In genomic region chrY:24824184-24824879, GRCh38 we compare ENCODE assay signal across 11 cellular contexts. TPM values are rescaled to one million over a fixed set of nuclear protein-coding genes. Genes with fewer than 3 reads are reported as not detected.
A peak's percentile ranks its signal among the peaks of the same experiment; 100 is the strongest.
DNase-seq lines count a peak whose midpoint lies in the region; ATAC-seq lines count a peak whose summit lies in the region.
"Not testable (repeated sequence)": the region's sequence is repeated elsewhere in the genome, so short reads cannot be mapped to it uniquely, and the experiment has no call there.
"Had no signal": no experiment of that assay in that cellular context is flagged by ENCODE, and none has a peak within 500 bp of the region (broad histone marks: within the 10 kb centered on the region; RNA-seq: fewer than 3 reads in every experiment).

No MANE protein-coding gene starts in this region.

- ATAC-seq in left lobe of liver = peak; percentile 76

- not testable (repeated sequence) for DNase-seq in left lobe of liver (ENCODE audit: low spot score)

RNA-seq across cellular contexts. Expression of gene DAZ4, which starts 9.4 kb away (rescaled TPM):
- not detected for total RNA-seq in left lobe of liver
- total RNA-seq: A172; A673; B cell; Caco-2; Calu3; CD4-positive, alpha-beta memory T cell; CD4-positive, alpha-beta T cell; CD4-positive, CD25-positive, alpha-beta regulatory T cell; CD8-positive, alpha-beta memory T cell; CD8-positive, alpha-beta T cell had no signal

RNA-seq across cellular contexts. Expression of gene DAZ3, which starts 11.1 kb away (rescaled TPM):
- total RNA-seq in left lobe of liver = not detected
- total RNA-seq: A172; A673; B cell; Caco-2; Calu3; CD4-positive, alpha-beta memory T cell; CD4-positive, alpha-beta T cell; CD4-positive, CD25-positive, alpha-beta regulatory T cell; CD8-positive, alpha-beta memory T cell; CD8-positive, alpha-beta T cell had no signal
